In the genomic region with DNA sequence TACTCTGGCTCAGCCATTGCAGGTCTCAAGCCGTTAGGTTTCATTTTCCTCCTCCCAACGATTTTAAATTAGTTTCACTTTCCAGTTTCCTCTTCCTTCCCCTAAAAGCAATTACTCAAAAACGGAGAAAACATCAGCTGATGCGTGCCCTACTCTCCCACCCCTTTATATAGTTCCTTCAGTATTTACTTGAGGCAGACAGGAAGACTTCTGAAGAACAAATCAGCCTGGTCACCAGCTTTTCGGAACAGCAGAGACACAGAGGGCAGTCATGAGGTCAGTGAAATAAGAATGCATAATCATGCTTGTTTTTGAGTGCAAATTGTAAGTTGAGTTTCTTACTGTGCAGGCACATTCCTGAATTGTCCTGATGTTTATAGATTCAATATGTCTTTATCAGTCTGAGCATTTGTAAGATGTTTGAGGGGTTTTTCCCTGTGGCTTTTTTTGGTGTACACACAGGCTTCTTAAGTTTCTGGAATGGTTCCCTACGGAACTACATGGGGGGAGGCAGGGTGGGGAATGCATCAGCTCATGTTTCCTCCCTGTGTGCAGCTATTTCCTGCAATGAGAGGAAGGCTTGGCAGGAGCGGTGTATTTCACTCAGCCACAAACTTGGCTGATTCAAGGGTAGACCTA, we compare ENCODE assay signal across 1 cellular context.
A peak's percentile ranks its signal among the peaks of the same experiment; 100 is the strongest.
TF ChIP-seq lines count a peak whose summit lies in the region.

A gene with protein sequence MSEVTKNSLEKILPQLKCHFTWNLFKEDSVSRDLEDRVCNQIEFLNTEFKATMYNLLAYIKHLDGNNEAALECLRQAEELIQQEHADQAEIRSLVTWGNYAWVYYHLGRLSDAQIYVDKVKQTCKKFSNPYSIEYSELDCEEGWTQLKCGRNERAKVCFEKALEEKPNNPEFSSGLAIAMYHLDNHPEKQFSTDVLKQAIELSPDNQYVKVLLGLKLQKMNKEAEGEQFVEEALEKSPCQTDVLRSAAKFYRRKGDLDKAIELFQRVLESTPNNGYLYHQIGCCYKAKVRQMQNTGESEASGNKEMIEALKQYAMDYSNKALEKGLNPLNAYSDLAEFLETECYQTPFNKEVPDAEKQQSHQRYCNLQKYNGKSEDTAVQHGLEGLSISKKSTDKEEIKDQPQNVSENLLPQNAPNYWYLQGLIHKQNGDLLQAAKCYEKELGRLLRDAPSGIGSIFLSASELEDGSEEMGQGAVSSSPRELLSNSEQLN (plus strand): TSS at position 195 of the 639 bp plus-strand sequence. CDS start 77 bp downstream, at position 272.

TF ChIP-seq in K562, 482 proteins besides CTCF, POLR2A, EP300 and RAD21 (continued from another document and continues in another):
- TF ChIP-seq, protein P1, sequence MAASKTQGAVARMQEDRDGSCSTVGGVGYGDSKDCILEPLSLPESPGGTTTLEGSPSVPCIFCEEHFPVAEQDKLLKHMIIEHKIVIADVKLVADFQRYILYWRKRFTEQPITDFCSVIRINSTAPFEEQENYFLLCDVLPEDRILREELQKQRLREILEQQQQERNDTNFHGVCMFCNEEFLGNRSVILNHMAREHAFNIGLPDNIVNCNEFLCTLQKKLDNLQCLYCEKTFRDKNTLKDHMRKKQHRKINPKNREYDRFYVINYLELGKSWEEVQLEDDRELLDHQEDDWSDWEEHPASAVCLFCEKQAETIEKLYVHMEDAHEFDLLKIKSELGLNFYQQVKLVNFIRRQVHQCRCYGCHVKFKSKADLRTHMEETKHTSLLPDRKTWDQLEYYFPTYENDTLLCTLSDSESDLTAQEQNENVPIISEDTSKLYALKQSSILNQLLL (CRISPR knock-in tag; IDR thresholded peaks at IDR 0.05; ENCODE audit: borderline replicate concordance) = no peak
- TF ChIP-seq, protein P2, sequence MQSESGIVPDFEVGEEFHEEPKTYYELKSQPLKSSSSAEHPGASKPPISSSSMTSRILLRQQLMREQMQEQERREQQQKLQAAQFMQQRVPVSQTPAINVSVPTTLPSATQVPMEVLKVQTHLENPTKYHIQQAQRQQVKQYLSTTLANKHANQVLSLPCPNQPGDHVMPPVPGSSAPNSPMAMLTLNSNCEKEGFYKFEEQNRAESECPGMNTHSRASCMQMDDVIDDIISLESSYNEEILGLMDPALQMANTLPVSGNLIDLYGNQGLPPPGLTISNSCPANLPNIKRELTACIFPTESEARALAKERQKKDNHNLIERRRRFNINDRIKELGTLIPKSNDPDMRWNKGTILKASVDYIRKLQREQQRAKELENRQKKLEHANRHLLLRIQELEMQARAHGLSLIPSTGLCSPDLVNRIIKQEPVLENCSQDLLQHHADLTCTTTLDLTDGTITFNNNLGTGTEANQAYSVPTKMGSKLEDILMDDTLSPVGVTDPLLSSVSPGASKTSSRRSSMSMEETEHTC (IDR thresholded peaks at IDR 0.05) = no peak
- no peak for TF ChIP-seq HMG20A (CRISPR knock-in tag; conservative IDR thresholded peaks at IDR 0.05)
- peak; percentile 82 for TF ChIP-seq POLR2H (tag; IDR thresholded peaks at IDR 0.05; ENCODE audit: low read depth)
- TF ChIP-seq ZNF324 (CRISPR knock-in tag; IDR thresholded peaks at IDR 0.05) = no peak
- TF ChIP-seq SMARCA4 (IDR thresholded peaks at IDR 0.05) = peak; percentile 54; the same call in 1 of the 2 replicates
- TF ChIP-seq C11orf30 (IDR thresholded peaks at IDR 0.05; ENCODE audit: low read depth) = peak; percentile 65
- TF ChIP-seq RBFOX2 (IDR thresholded peaks at IDR 0.05; ENCODE audit: low read depth, low read length) = peak; percentile 49; the same call in 1 of the 2 replicates
- TF ChIP-seq, protein P3, sequence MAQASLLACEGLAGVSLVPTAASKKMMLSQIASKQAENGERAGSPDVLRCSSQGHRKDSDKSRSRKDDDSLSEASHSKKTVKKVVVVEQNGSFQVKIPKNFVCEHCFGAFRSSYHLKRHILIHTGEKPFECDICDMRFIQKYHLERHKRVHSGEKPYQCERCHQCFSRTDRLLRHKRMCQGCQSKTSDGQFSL (CRISPR knock-in tag; IDR thresholded peaks at IDR 0.05) = no peak
- TF ChIP-seq, protein P3 (tag; IDR thresholded peaks at IDR 0.05) = 0 out of 4 replicates have a peak, but pooled peaks of 1 of the 2 experiments have one; percentile 38
- TF ChIP-seq GTF2E2 (tag; IDR thresholded peaks at IDR 0.05) = peak; percentile 75
- TF ChIP-seq BRD4 (IDR thresholded peaks at IDR 0.05) = no peak
- TF ChIP-seq, protein P4, sequence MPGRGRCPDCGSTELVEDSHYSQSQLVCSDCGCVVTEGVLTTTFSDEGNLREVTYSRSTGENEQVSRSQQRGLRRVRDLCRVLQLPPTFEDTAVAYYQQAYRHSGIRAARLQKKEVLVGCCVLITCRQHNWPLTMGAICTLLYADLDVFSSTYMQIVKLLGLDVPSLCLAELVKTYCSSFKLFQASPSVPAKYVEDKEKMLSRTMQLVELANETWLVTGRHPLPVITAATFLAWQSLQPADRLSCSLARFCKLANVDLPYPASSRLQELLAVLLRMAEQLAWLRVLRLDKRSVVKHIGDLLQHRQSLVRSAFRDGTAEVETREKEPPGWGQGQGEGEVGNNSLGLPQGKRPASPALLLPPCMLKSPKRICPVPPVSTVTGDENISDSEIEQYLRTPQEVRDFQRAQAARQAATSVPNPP (IDR thresholded peaks at IDR 0.05; ENCODE audit: borderline replicate concordance, insufficient read depth, insufficient read length) = no peak
- TF ChIP-seq FOXK2 (conservative IDR thresholded peaks at IDR 0.05 in 1 of 2, IDR thresholded peaks at IDR 0.05 in 1 of 2; ENCODE audit: low read depth in 2 of 2) = peak in 1 of 2 experiments; percentile 66; a peak in 2 of 4 replicates
- TF ChIP-seq BDP1 (IDR thresholded peaks at IDR 0.05; ENCODE audit: insufficient read depth, insufficient read length) = no peak
- TF ChIP-seq ZKSCAN8 (CRISPR knock-in tag; IDR thresholded peaks at IDR 0.05) = no peak
- TF ChIP-seq CBFB (CRISPR knock-in tag; IDR thresholded peaks at IDR 0.05) = no peak
- TF ChIP-seq, protein P5, sequence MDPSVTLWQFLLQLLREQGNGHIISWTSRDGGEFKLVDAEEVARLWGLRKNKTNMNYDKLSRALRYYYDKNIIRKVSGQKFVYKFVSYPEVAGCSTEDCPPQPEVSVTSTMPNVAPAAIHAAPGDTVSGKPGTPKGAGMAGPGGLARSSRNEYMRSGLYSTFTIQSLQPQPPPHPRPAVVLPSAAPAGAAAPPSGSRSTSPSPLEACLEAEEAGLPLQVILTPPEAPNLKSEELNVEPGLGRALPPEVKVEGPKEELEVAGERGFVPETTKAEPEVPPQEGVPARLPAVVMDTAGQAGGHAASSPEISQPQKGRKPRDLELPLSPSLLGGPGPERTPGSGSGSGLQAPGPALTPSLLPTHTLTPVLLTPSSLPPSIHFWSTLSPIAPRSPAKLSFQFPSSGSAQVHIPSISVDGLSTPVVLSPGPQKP (CRISPR knock-in tag; IDR thresholded peaks at IDR 0.05) = no peak
- TF ChIP-seq RBM39 (optimal IDR thresholded peaks at IDR 0.05; ENCODE audit: low read depth, low read length) = no peak
- TF ChIP-seq ARID2 (IDR thresholded peaks at IDR 0.05) = no peak
- peak; percentile 51; the same call in 1 of the 2 replicates for TF ChIP-seq TAF7 (tag; IDR thresholded peaks at IDR 0.05)
- TF ChIP-seq MYBL2 (IDR thresholded peaks at IDR 0.05; ENCODE audit: low read depth) = peak; percentile 53; the same call in 1 of the 2 replicates
- no peak for TF ChIP-seq MYBL2 (CRISPR knock-in tag; IDR thresholded peaks at IDR 0.05; ENCODE audit: borderline replicate concordance)
- TF ChIP-seq, protein P6, sequence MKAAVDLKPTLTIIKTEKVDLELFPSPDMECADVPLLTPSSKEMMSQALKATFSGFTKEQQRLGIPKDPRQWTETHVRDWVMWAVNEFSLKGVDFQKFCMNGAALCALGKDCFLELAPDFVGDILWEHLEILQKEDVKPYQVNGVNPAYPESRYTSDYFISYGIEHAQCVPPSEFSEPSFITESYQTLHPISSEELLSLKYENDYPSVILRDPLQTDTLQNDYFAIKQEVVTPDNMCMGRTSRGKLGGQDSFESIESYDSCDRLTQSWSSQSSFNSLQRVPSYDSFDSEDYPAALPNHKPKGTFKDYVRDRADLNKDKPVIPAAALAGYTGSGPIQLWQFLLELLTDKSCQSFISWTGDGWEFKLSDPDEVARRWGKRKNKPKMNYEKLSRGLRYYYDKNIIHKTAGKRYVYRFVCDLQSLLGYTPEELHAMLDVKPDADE (conservative IDR thresholded peaks at IDR 0.05; ENCODE audit: control insufficient read depth, low read depth, low read length) = no peak
- no peak for TF ChIP-seq RCOR1 (IDR thresholded peaks at IDR 0.05; ENCODE audit: borderline replicate concordance in 1 of 2, low read depth in 2 of 2, low read length in 2 of 2)
- 0 out of 2 replicates have a peak, but pooled peaks have one; percentile 14 for TF ChIP-seq BHLHE40 (IDR thresholded peaks at IDR 0.05; ENCODE audit: low read length)
- 0 out of 2 replicates have a peak, but pooled peaks have one; percentile 43 for TF ChIP-seq ZNF589 (CRISPR knock-in tag; IDR thresholded peaks at IDR 0.05; ENCODE audit: low read depth)
- TF ChIP-seq NCOR1 (IDR thresholded peaks at IDR 0.05) = 0 out of 2 replicates have a peak, but pooled peaks have one; percentile 6
- no peak for TF ChIP-seq MCM3 (IDR thresholded peaks at IDR 0.05)
- TF ChIP-seq, protein P7, sequence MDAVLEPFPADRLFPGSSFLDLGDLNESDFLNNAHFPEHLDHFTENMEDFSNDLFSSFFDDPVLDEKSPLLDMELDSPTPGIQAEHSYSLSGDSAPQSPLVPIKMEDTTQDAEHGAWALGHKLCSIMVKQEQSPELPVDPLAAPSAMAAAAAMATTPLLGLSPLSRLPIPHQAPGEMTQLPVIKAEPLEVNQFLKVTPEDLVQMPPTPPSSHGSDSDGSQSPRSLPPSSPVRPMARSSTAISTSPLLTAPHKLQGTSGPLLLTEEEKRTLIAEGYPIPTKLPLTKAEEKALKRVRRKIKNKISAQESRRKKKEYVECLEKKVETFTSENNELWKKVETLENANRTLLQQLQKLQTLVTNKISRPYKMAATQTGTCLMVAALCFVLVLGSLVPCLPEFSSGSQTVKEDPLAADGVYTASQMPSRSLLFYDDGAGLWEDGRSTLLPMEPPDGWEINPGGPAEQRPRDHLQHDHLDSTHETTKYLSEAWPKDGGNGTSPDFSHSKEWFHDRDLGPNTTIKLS (IDR thresholded peaks at IDR 0.05; ENCODE audit: borderline replicate concordance, low read depth) = 0 out of 2 replicates have a peak, but pooled peaks have one; percentile 27
- TF ChIP-seq CHD2 (IDR thresholded peaks at IDR 0.05; ENCODE audit: low read depth, low read length) = no peak
- TF ChIP-seq ATF1 (CRISPR knock-in tag; IDR thresholded peaks at IDR 0.05) = no peak
- TF ChIP-seq ATF1 (tag; IDR thresholded peaks at IDR 0.05) = peak; percentile 43; the same call in 1 of the 2 replicates
- TF ChIP-seq NFE2 (IDR thresholded peaks at IDR 0.05; ENCODE audit: low read depth) = peak; percentile 61
- TF ChIP-seq CBX3 (IDR thresholded peaks at IDR 0.05; ENCODE audit: borderline replicate concordance in 1 of 2, low read length in 2 of 2) = 0 out of 3 replicates have a peak, but pooled peaks of 1 of the 2 experiments have one; percentile 21
- TF ChIP-seq, protein P8, sequence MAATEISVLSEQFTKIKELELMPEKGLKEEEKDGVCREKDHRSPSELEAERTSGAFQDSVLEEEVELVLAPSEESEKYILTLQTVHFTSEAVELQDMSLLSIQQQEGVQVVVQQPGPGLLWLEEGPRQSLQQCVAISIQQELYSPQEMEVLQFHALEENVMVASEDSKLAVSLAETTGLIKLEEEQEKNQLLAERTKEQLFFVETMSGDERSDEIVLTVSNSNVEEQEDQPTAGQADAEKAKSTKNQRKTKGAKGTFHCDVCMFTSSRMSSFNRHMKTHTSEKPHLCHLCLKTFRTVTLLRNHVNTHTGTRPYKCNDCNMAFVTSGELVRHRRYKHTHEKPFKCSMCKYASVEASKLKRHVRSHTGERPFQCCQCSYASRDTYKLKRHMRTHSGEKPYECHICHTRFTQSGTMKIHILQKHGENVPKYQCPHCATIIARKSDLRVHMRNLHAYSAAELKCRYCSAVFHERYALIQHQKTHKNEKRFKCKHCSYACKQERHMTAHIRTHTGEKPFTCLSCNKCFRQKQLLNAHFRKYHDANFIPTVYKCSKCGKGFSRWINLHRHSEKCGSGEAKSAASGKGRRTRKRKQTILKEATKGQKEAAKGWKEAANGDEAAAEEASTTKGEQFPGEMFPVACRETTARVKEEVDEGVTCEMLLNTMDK (IDR thresholded peaks at IDR 0.05; ENCODE audit: borderline replicate concordance, insufficient read depth, low read depth, low read length, poor library complexity, severe bottlenecking) = no peak
- no peak for TF ChIP-seq NR3C1 (CRISPR knock-in tag; IDR thresholded peaks at IDR 0.05)
- peak; percentile 53 for TF ChIP-seq MEIS2 (IDR thresholded peaks at IDR 0.05; ENCODE audit: partially characterized antibody)
- TF ChIP-seq ZNF408 (CRISPR knock-in tag; IDR thresholded peaks at IDR 0.05; ENCODE audit: low read depth) = no peak
- TF ChIP-seq NR2C2 (CRISPR knock-in tag; IDR thresholded peaks at IDR 0.05) = no peak
- peak; percentile 57 for TF ChIP-seq NR2C2 (tag; IDR thresholded peaks at IDR 0.05)
- TF ChIP-seq, protein P9, sequence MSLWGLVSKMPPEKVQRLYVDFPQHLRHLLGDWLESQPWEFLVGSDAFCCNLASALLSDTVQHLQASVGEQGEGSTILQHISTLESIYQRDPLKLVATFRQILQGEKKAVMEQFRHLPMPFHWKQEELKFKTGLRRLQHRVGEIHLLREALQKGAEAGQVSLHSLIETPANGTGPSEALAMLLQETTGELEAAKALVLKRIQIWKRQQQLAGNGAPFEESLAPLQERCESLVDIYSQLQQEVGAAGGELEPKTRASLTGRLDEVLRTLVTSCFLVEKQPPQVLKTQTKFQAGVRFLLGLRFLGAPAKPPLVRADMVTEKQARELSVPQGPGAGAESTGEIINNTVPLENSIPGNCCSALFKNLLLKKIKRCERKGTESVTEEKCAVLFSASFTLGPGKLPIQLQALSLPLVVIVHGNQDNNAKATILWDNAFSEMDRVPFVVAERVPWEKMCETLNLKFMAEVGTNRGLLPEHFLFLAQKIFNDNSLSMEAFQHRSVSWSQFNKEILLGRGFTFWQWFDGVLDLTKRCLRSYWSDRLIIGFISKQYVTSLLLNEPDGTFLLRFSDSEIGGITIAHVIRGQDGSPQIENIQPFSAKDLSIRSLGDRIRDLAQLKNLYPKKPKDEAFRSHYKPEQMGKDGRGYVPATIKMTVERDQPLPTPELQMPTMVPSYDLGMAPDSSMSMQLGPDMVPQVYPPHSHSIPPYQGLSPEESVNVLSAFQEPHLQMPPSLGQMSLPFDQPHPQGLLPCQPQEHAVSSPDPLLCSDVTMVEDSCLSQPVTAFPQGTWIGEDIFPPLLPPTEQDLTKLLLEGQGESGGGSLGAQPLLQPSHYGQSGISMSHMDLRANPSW (CRISPR knock-in tag; IDR thresholded peaks at IDR 0.05) = no peak
- 0 out of 2 replicates have a peak, but pooled peaks have one; percentile 47 for TF ChIP-seq FOXJ2 (tag; IDR thresholded peaks at IDR 0.05)
- TF ChIP-seq KDM2B (CRISPR knock-in tag; IDR thresholded peaks at IDR 0.05) = no peak
- no peak for TF ChIP-seq KAT7 (CRISPR knock-in tag; IDR thresholded peaks at IDR 0.05; ENCODE audit: borderline replicate concordance)
